ENCODE assay signal across 22 cellular contexts in the genomic region with DNA sequence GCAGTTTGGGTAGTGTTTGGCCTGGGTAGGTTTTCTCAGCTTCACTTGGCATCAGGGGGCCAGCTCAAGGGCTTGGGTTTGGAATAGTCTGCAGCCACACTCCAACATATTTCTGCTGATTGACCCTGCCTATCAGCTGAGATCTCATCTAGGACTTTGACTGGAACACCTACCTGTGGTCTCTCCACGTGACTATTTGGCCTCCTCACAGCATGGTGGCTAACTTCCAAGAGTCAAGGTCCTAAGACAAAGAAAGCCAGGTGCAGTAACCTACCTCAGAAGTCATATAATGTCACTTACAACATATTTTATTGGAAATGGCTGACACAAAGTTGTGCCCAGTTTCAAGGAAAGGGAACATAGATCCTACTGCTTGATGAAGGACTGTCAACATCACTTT.
DNase-seq lines count a peak whose midpoint lies in the region; ATAC-seq and TF ChIP-seq lines count a peak whose summit lies in the region.
"Had no signal": no experiment of that assay in that cellular context is flagged by ENCODE, and none has a peak within 500 bp of the region (broad histone marks: within the 10 kb centered on the region; RNA-seq: fewer than 3 reads in every experiment).

No MANE protein-coding gene starts in this region.

- TF ChIP-seq CTCF in colonic mucosa (IDR thresholded peaks at IDR 0.05) (no peak), mucosa of descending colon (IDR thresholded peaks at IDR 0.05) (no peak), stomach (IDR thresholded peaks at IDR 0.05) (no peak), tibial nerve (IDR thresholded peaks at IDR 0.05) (no peak)

- peak; percentile 86 for ATAC-seq in mucosa of descending colon
- ATAC-seq in HG03159 (IDR thresholded peaks at IDR 0.05; ENCODE audit: unreplicated experiment) = no peak
- ATAC-seq: A549; CD8-positive, alpha-beta T cell; GM12878 had no signal

- TF ChIP-seq EP300 in stomach (IDR thresholded peaks at IDR 0.05) = no peak
- no peak for TF ChIP-seq EP300 in tibial nerve (IDR thresholded peaks at IDR 0.05)

- DNase-seq in colonic mucosa (peak; percentile 39), mucosa of descending colon (peak in 1 of 3 donors; percentile 52), stomach (peak; percentile 48), tibial nerve (ENCODE audit: low spot score in 2 of 2) (no peak), NCI-H2171 (lab: John Stamatoyannopoulos, UW) (no peak)
- DNase-seq: AML-193; Caco-2; Calu3; CD4-positive, alpha-beta T cell; CD8-positive, alpha-beta T cell; DMS153; DMS53; DMS79; DND-41; EL; GDM1 had no signal

- 24 to 64% (median 31%) methylated on average over 1 of the region's 1 CpG for WGBS in stomach, 5 donors
- WGBS in tibial nerve, 2 donors = 79 to 95% methylated on average over 1 of the region's 1 CpG

- TF ChIP-seq POLR2A in stomach (IDR thresholded peaks at IDR 0.05) (no peak), tibial nerve (IDR thresholded peaks at IDR 0.05) (no peak)

- H3K27me3 ChIP-seq in colonic mucosa = no peaks in the 10 kb centered on the region
- H3K27me3 ChIP-seq in stomach = no peaks in the 10 kb centered on the region
- no peaks in the 10 kb centered on the region for H3K27me3 ChIP-seq in tibial nerve
- H3K27me3 ChIP-seq: BLaER1 treated with 17β-estradiol and CSF1 and Interleukin-3, amounts not matched to agents 10 nM and 100 nM had no signal

- H3K9me3 ChIP-seq in colonic mucosa (no peaks in the 10 kb centered on the region), mucosa of descending colon (no peaks in the 10 kb centered on the region), stomach (no peaks in the 10 kb centered on the region), tibial nerve (no peaks in the 10 kb centered on the region)
- H3K9me3 ChIP-seq: A549; BLaER1 treated with 17β-estradiol and CSF1 and Interleukin-3, amounts not matched to agents 10 nM and 100 nM; Caco-2 had no signal

- H3K36me3 ChIP-seq in colonic mucosa = no peaks in the 10 kb centered on the region
- no peaks in the 10 kb centered on the region for H3K36me3 ChIP-seq in mucosa of descending colon (ENCODE audit: low read depth)
- H3K36me3 ChIP-seq in stomach = no peaks in the 10 kb centered on the region
- H3K36me3 ChIP-seq in tibial nerve = no peaks in the 10 kb centered on the region
- H3K36me3 ChIP-seq: BLaER1 treated with 17β-estradiol and CSF1 and Interleukin-3, amounts not matched to agents 10 nM and 100 nM had no signal

- no peak overlapping the region for H3K9ac ChIP-seq in colonic mucosa (ENCODE audit: low read depth in 2 of 2, low read length in 2 of 2)
- H3K9ac ChIP-seq: BLaER1 treated with 17β-estradiol and CSF1 and Interleukin-3, amounts not matched to agents 10 nM and 100 nM had no signal

- no peak overlapping the region for H3K27ac ChIP-seq in colonic mucosa
- H3K27ac ChIP-seq in stomach = no peak overlapping the region
- no peak overlapping the region for H3K27ac ChIP-seq in tibial nerve
- H3K27ac ChIP-seq: 22Rv1; A549; BLaER1 treated with 17β-estradiol and CSF1 and Interleukin-3, amounts not matched to agents 10 nM and 100 nM; C4-2B had no signal

- H3K4me3 ChIP-seq in colonic mucosa (no peak overlapping the region), mucosa of descending colon (no peak overlapping the region), stomach (no peak overlapping the region), tibial nerve (no peak overlapping the region)
- H3K4me3 ChIP-seq: A549; BLaER1 treated with 17β-estradiol and CSF1 and Interleukin-3, amounts not matched to agents 10 nM and 100 nM; GM12878 had no signal

- H3K4me1 ChIP-seq in colonic mucosa = no peaks in the 10 kb centered on the region
- no peaks in the 10 kb centered on the region for H3K4me1 ChIP-seq in mucosa of descending colon (ENCODE audit: low read depth)
- H3K4me1 ChIP-seq in stomach = peaks cover 0 to 4% (median 0%) of the 10 kb centered on the region in 4 donors
- H3K4me1 ChIP-seq in tibial nerve = no peaks in the 10 kb centered on the region
- H3K4me1 ChIP-seq: A549; BLaER1 treated with 17β-estradiol and CSF1 and Interleukin-3, amounts not matched to agents 10 nM and 100 nM; Caco-2 had no signal

- intact Hi-C loops in colonic mucosa (cut with DNase I) = no loop called here
- intact Hi-C loops in mucosa of descending colon (cut with DNase I, micrococcal nuclease) = loop anchor here in 1 of 2 donors (10.0 kb wide), 1 partner anchor 325 kb away; no protein-coding TSS in a partner anchor
- intact Hi-C loops in stomach (cut with DNase I; ENCODE audit: low total_unique reads) = no loop called here

Comparison
In these comparisons a context has a peak if more than half of its experiments do, and no peak if none do; other contexts are left out.
1. DNase-seq: peak in colonic mucosa (single experiment) and stomach (single experiment); none in tibial nerve (0 of 2) and NCI-H2171 (single experiment).